In the genomic region with DNA sequence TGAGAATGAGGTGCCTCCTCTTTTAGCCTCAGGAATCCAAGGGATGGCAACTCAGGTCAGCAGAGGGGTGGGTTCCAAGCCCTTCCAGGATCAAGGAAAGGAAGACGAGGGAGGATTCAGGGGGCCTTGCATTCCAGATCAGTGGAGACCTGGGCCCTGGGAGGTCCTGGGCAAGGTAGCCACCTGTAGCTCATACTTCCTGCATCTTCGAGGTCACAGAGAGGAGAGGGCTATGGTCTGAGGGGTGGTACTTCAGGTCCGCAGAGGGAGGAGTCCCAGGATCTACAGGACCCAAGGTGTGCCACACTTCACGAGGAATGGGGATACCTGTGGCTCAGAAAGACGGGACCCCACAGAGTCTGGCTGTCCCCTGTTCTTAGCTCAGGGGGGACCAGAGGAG, we compare ENCODE assay signal across 38 cellular contexts. TPM values are rescaled to one million over a fixed set of nuclear protein-coding genes. Genes with fewer than 3 reads are reported as not detected.
"Had no signal": no experiment of that assay in that cellular context is flagged by ENCODE, and none has a peak within 500 bp of the region (broad histone marks: within the 10 kb centered on the region; RNA-seq: fewer than 3 reads in every experiment).

No MANE protein-coding gene starts in this region.

- H3K36me3 ChIP-seq: MG63 had no signal

- H3K9me3 ChIP-seq: MG63 had no signal

- H3K27ac ChIP-seq: KMS-11 had no signal

- H3K27me3 ChIP-seq: MG63 had no signal

- H3K9ac ChIP-seq: KMS-11 had no signal

- DNase-seq: Karpas-422, Kasumi-1, KG1, MG63, MM.1S, MV-4-11, NCI-H1048, NCI-H1092, NCI-H1092 treated with DMSO at 0.1 percent for 48 hours, NCI-H1105, NCI-H1105 treated with DMSO at 0.1 percent for 48 hours, NCI-H1417, NCI-H1417 treated with DMSO at 0.1 percent for 48 hours, NCI-H1436, NCI-H1436 treated with DMSO at 0.1 percent for 48 hours, NCI-H146, NCI-H1694, NCI-H1694 treated with DMSO at 0.1 percent for 48 hours, NCI-H187, NCI-H187 treated with DMSO at 0.1 percent for 48 hours, NCI-H1930, NCI-H2029, NCI-H2029 treated with DMSO at 0.1 percent for 48 hours, NCI-H2081, NCI-H2081 treated with DMSO at 0.1 percent for 48 hours, NCI-H2107, NCI-H2171, NCI-H2171 treated with DMSO at 0.1 percent for 48 hours, NCI-H2227 treated with DMSO at 0.1 percent for 48 hours, NCI-H226, NCI-H345, NCI-H446, NCI-H446 treated with DMSO at 0.1 percent for 48 hours, NCI-H510A had no signal

- H3K4me3 ChIP-seq: MG63 had no signal

- H3K4me2 ChIP-seq: KMS-11 had no signal

RNA-seq across cellular contexts. Expression of a gene that starts 9.2 kb away (rescaled TPM):
- total RNA-seq: LHCN-M2, MCF 10A, NCI-H460 had no signal
